In genomic region chrY:15360471-15360870, GRCh38 we compare ENCODE assay signal across 1 cellular context.
TF ChIP-seq lines count a peak whose summit lies in the region.

No MANE protein-coding gene starts in this region.

TF ChIP-seq in GM23338, 12 proteins besides CTCF, POLR2A, EP300 and RAD21 (continued from another document):
- TF ChIP-seq ZNF462 (CRISPR knock-in tag; IDR thresholded peaks at IDR 0.05), result no peak
- no peak for TF ChIP-seq POLR2AphosphoS5 (IDR thresholded peaks at IDR 0.05; ENCODE audit: low read depth)
- TF ChIP-seq EZH2phosphoT487 (IDR thresholded peaks at IDR 0.05; ENCODE audit: unreplicated experiment), result no peak
- TF ChIP-seq, protein P1, sequence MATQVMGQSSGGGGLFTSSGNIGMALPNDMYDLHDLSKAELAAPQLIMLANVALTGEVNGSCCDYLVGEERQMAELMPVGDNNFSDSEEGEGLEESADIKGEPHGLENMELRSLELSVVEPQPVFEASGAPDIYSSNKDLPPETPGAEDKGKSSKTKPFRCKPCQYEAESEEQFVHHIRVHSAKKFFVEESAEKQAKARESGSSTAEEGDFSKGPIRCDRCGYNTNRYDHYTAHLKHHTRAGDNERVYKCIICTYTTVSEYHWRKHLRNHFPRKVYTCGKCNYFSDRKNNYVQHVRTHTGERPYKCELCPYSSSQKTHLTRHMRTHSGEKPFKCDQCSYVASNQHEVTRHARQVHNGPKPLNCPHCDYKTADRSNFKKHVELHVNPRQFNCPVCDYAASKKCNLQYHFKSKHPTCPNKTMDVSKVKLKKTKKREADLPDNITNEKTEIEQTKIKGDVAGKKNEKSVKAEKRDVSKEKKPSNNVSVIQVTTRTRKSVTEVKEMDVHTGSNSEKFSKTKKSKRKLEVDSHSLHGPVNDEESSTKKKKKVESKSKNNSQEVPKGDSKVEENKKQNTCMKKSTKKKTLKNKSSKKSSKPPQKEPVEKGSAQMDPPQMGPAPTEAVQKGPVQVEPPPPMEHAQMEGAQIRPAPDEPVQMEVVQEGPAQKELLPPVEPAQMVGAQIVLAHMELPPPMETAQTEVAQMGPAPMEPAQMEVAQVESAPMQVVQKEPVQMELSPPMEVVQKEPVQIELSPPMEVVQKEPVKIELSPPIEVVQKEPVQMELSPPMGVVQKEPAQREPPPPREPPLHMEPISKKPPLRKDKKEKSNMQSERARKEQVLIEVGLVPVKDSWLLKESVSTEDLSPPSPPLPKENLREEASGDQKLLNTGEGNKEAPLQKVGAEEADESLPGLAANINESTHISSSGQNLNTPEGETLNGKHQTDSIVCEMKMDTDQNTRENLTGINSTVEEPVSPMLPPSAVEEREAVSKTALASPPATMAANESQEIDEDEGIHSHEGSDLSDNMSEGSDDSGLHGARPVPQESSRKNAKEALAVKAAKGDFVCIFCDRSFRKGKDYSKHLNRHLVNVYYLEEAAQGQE (IDR thresholded peaks at IDR 0.05; ENCODE audit: unreplicated experiment), result no peak
- TF ChIP-seq, protein P2, sequence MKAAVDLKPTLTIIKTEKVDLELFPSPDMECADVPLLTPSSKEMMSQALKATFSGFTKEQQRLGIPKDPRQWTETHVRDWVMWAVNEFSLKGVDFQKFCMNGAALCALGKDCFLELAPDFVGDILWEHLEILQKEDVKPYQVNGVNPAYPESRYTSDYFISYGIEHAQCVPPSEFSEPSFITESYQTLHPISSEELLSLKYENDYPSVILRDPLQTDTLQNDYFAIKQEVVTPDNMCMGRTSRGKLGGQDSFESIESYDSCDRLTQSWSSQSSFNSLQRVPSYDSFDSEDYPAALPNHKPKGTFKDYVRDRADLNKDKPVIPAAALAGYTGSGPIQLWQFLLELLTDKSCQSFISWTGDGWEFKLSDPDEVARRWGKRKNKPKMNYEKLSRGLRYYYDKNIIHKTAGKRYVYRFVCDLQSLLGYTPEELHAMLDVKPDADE (IDR thresholded peaks at IDR 0.05), result no peak
